19 cellular contexts compared by ENCODE assay signal in genomic region chr3:183212565-183212964, GRCh38. TPM values are rescaled to one million over a fixed set of nuclear protein-coding genes. Genes with fewer than 3 reads are reported as not detected.
DNase-seq lines count a peak whose midpoint lies in the region; ATAC-seq and TF ChIP-seq lines count a peak whose summit lies in the region.
"Had no signal": no experiment of that assay in that cellular context is flagged by ENCODE, and none has a peak within 500 bp of the region (broad histone marks: within the 10 kb centered on the region; RNA-seq: fewer than 3 reads in every experiment).

No MANE protein-coding gene starts in this region.

- H3K27ac Mint-ChIP-seq in activated CD8-positive, alpha-beta T cell treated with anti-CD3 and anti-CD28 coated beads for 36 hours: peak overlapping the region; percentile 94
- no peak overlapping the region for H3K27ac Mint-ChIP-seq in activated CD8-positive, alpha-beta T cell treated with anti-CD3 and anti-CD28 coated beads, Interleukin-2, amount 10 ng/mL, durations not matched to agents 7 days and 5 days
- H3K27ac Mint-ChIP-seq in activated T-helper 17 cell treated with anti-CD3 and anti-CD28 coated beads, Interleukin-2, amount 50 U/mL, for 72 hours: no peak overlapping the region
- H3K27ac Mint-ChIP-seq: natural killer cell treated with Interleukin-12 subunit alpha and Interleukin-12 subunit beta and Interleukin-15 and Interleukin-18, amount 100 ng/mL, for 72 hours had no signal

- WGBS in esophagus muscularis mucosa: 70% methylated on average over 7 of the region's 7 CpGs

- H3K9me3 Mint-ChIP-seq in activated CD8-positive, alpha-beta T cell treated with anti-CD3 and anti-CD28 coated beads for 36 hours: peaks cover 30% of the 10 kb centered on the region
- peaks cover 12% of the 10 kb centered on the region for H3K9me3 Mint-ChIP-seq in activated CD8-positive, alpha-beta T cell treated with anti-CD3 and anti-CD28 coated beads, Interleukin-2, amount 10 ng/mL, durations not matched to agents 7 days and 5 days (ENCODE audit: insufficient read depth)
- H3K9me3 Mint-ChIP-seq in activated T-helper 17 cell treated with anti-CD3 and anti-CD28 coated beads, Interleukin-2, amount 50 U/mL, for 72 hours: peaks cover 3% of the 10 kb centered on the region
- H3K9me3 Mint-ChIP-seq: natural killer cell treated with Interleukin-12 subunit alpha and Interleukin-12 subunit beta and Interleukin-15 and Interleukin-18, amount 100 ng/mL, for 72 hours had no signal

- intact Hi-C loops in activated CD8-positive, alpha-beta T cell treated with anti-CD3 and anti-CD28 coated beads for 36 hours (cut with micrococcal nuclease): no loop called here
- intact Hi-C loops in esophagus muscularis mucosa (cut with DNase I): no loop called here

- H3K9ac ChIP-seq in subcutaneous abdominal adipose tissue (ENCODE audit: low read length in 5 of 5): peak overlapping the region in 1 of 5 donors; percentile 25

- TF ChIP-seq CTCF in activated CD8-positive, alpha-beta T cell treated with anti-CD3 and anti-CD28 coated beads for 36 hours (IDR thresholded peaks at IDR 0.05): no peak
- TF ChIP-seq CTCF in esophagus muscularis mucosa (IDR thresholded peaks at IDR 0.05): no peak

- TF ChIP-seq POLR2A in esophagus muscularis mucosa (IDR thresholded peaks at IDR 0.05; ENCODE audit: low read depth): no peak

- H3K9me3 ChIP-seq in subcutaneous abdominal adipose tissue (ENCODE audit: control insufficient read depth in 5 of 5, low read length in 5 of 5) (no peaks in the 10 kb centered on the region), esophagus muscularis mucosa (no peaks in the 10 kb centered on the region)
- H3K9me3 ChIP-seq: adrenal gland, right lobe of liver, SJSA1 had no signal

- CTCF ChIA-PET in activated CD8-positive, alpha-beta T cell treated with anti-CD3 and anti-CD28 coated beads for 36 hours (lab: Charles Lee): interaction anchor here (0.9 kb wide), 3 partner anchors 9 to 170 kb away, joined by 3 to 4 read pairs (median 3); no protein-coding TSS in a partner anchor
- CTCF ChIA-PET in activated CD8-positive, alpha-beta T cell treated with anti-CD3 and anti-CD28 coated beads, Interleukin-2, amount 10 ng/mL, durations not matched to agents 7 days and 5 days (lab: Charles Lee): interaction anchor here (1.1 to 1.8 kb wide), 2 partner anchors 12 to 90 kb away, joined by 3 to 4 read pairs; no protein-coding TSS in a partner anchor

- no peak for DNase-seq in activated CD8-positive, alpha-beta T cell treated with anti-CD3 and anti-CD28 coated beads for 36 hours
- DNase-seq in activated CD8-positive, alpha-beta T cell treated with anti-CD3 and anti-CD28 coated beads, Interleukin-2, amount 10 ng/mL, durations not matched to agents 7 days and 5 days: no peak
- peak; percentile 96 for DNase-seq in SKM-1 (lab: John Stamatoyannopoulos, UW; ENCODE audit: unreplicated experiment)
- no peak for DNase-seq in NCI-H774 (lab: John Stamatoyannopoulos, UW)
- DNase-seq in esophagus muscularis mucosa (ENCODE audit: extremely low spot score): no peak
- DNase-seq: 8988T; activated CD8-positive, alpha-beta memory T cell treated with anti-CD3 and anti-CD28 coated beads, Interleukin-2, amount 50 U/mL, for 48 hours; IMR-90; NCI-H187; NCI-H69; right lobe of liver; WERI-Rb-1 had no signal

- POLR2A ChIA-PET in activated CD8-positive, alpha-beta T cell treated with anti-CD3 and anti-CD28 coated beads for 36 hours (lab: Charles Lee): interaction anchor here (1.8 kb wide), 1 partner anchor 73 kb away, joined by 6 read pairs; no protein-coding TSS in a partner anchor
- POLR2A ChIA-PET in activated CD8-positive, alpha-beta T cell treated with anti-CD3 and anti-CD28 coated beads, Interleukin-2, amount 10 ng/mL, durations not matched to agents 7 days and 5 days (lab: Charles Lee): no interaction called here

- no peak overlapping the region for H3K4me3 Mint-ChIP-seq in activated CD8-positive, alpha-beta T cell treated with anti-CD3 and anti-CD28 coated beads for 36 hours
- no peak overlapping the region for H3K4me3 Mint-ChIP-seq in activated CD8-positive, alpha-beta T cell treated with anti-CD3 and anti-CD28 coated beads, Interleukin-2, amount 10 ng/mL, durations not matched to agents 7 days and 5 days
- H3K4me3 Mint-ChIP-seq in activated T-helper 17 cell treated with anti-CD3 and anti-CD28 coated beads, Interleukin-2, amount 50 U/mL, for 72 hours: no peak overlapping the region
- H3K4me3 Mint-ChIP-seq: natural killer cell treated with Interleukin-12 subunit alpha and Interleukin-12 subunit beta and Interleukin-15 and Interleukin-18, amount 100 ng/mL, for 72 hours had no signal

- H3K4me1 ChIP-seq in subcutaneous abdominal adipose tissue (ENCODE audit: control insufficient read depth in 5 of 5, insufficient read depth in 5 of 5, low read length in 5 of 5): peaks cover 0 to 28% (median 14%) of the 10 kb centered on the region in 5 donors
- H3K4me1 ChIP-seq in esophagus muscularis mucosa: peaks cover 0 to 7% (median 0%) of the 10 kb centered on the region in 4 donors
- H3K4me1 ChIP-seq: SJSA1 had no signal

- H3K4me1 Mint-ChIP-seq in activated CD8-positive, alpha-beta T cell treated with anti-CD3 and anti-CD28 coated beads for 36 hours (ENCODE audit: low read depth): peaks cover 46% of the 10 kb centered on the region
- peaks cover 5% of the 10 kb centered on the region for H3K4me1 Mint-ChIP-seq in activated CD8-positive, alpha-beta T cell treated with anti-CD3 and anti-CD28 coated beads, Interleukin-2, amount 10 ng/mL, durations not matched to agents 7 days and 5 days (ENCODE audit: low read depth)
- H3K4me1 Mint-ChIP-seq in activated T-helper 17 cell treated with anti-CD3 and anti-CD28 coated beads, Interleukin-2, amount 50 U/mL, for 72 hours: peaks cover 14% of the 10 kb centered on the region

- H3K27me3 Mint-ChIP-seq in activated CD8-positive, alpha-beta T cell treated with anti-CD3 and anti-CD28 coated beads for 36 hours: no peaks in the 10 kb centered on the region
- no peaks in the 10 kb centered on the region for H3K27me3 Mint-ChIP-seq in activated CD8-positive, alpha-beta T cell treated with anti-CD3 and anti-CD28 coated beads, Interleukin-2, amount 10 ng/mL, durations not matched to agents 7 days and 5 days (ENCODE audit: low read depth)
- H3K27me3 Mint-ChIP-seq in activated T-helper 17 cell treated with anti-CD3 and anti-CD28 coated beads, Interleukin-2, amount 50 U/mL, for 72 hours: no peaks in the 10 kb centered on the region

- ATAC-seq in activated CD8-positive, alpha-beta T cell treated with anti-CD3 and anti-CD28 coated beads for 36 hours: no peak
- ATAC-seq in activated CD8-positive, alpha-beta T cell treated with anti-CD3 and anti-CD28 coated beads, Interleukin-2, amount 10 ng/mL, durations not matched to agents 7 days and 5 days: no peak
- ATAC-seq in activated T-helper 17 cell treated with anti-CD3 and anti-CD28 coated beads, Interleukin-2, amount 50 U/mL, for 72 hours (replicated peaks): no peak
- ATAC-seq: natural killer cell treated with Interleukin-12 subunit alpha and Interleukin-12 subunit beta and Interleukin-15 and Interleukin-18, amount 100 ng/mL, for 72 hours had no signal

- H3K4me3 ChIP-seq in subcutaneous abdominal adipose tissue (ENCODE audit: low read depth in 1 of 5, low read length in 5 of 5) (no peak overlapping the region), esophagus muscularis mucosa (no peak overlapping the region)
- H3K4me3 ChIP-seq: adrenal gland, coronary artery, right lobe of liver, SJSA1 had no signal

- peak overlapping the region; percentile 57 for H3K27ac ChIP-seq in layer of hippocampus (ENCODE audit: low read depth, low read length)
- H3K27ac ChIP-seq in subcutaneous abdominal adipose tissue (ENCODE audit: low read depth, low read length): peak overlapping the region; percentile 78
- peak overlapping the region in 1 of 4 donors; percentile 50 for H3K27ac ChIP-seq in esophagus muscularis mucosa (replicated peaks in 1 of 4)
- H3K27ac ChIP-seq: coronary artery, SJSA1, WERI-Rb-1 had no signal

- peaks cover 44% of the 10 kb centered on the region for H3K36me3 Mint-ChIP-seq in activated CD8-positive, alpha-beta T cell treated with anti-CD3 and anti-CD28 coated beads for 36 hours (ENCODE audit: low read depth)
- H3K36me3 Mint-ChIP-seq in activated CD8-positive, alpha-beta T cell treated with anti-CD3 and anti-CD28 coated beads, Interleukin-2, amount 10 ng/mL, durations not matched to agents 7 days and 5 days (ENCODE audit: low read depth): peaks cover 6% of the 10 kb centered on the region
- H3K36me3 Mint-ChIP-seq in activated T-helper 17 cell treated with anti-CD3 and anti-CD28 coated beads, Interleukin-2, amount 50 U/mL, for 72 hours (ENCODE audit: low read depth): peaks cover 60% of the 10 kb centered on the region
- H3K36me3 Mint-ChIP-seq: natural killer cell treated with Interleukin-12 subunit alpha and Interleukin-12 subunit beta and Interleukin-15 and Interleukin-18, amount 100 ng/mL, for 72 hours had no signal

- no peak for TF ChIP-seq EP300 in esophagus muscularis mucosa (IDR thresholded peaks at IDR 0.05)

- no peaks in the 10 kb centered on the region for H3K36me3 ChIP-seq in subcutaneous abdominal adipose tissue (ENCODE audit: control insufficient read depth in 5 of 5, insufficient read depth in 5 of 5, low read length in 5 of 5)
- H3K36me3 ChIP-seq in esophagus muscularis mucosa: no peaks in the 10 kb centered on the region
- H3K36me3 ChIP-seq: right lobe of liver, SJSA1, WERI-Rb-1 had no signal

- H3K27me3 ChIP-seq in layer of hippocampus (ENCODE audit: control insufficient read depth, insufficient read depth, low read length): no peaks in the 10 kb centered on the region
- H3K27me3 ChIP-seq in subcutaneous abdominal adipose tissue (ENCODE audit: control insufficient read depth in 5 of 5, insufficient read depth in 4 of 5, low read length in 5 of 5): peaks cover 0 to 3% (median 0%) of the 10 kb centered on the region in 5 donors
- H3K27me3 ChIP-seq in esophagus muscularis mucosa: no peaks in the 10 kb centered on the region
- H3K27me3 ChIP-seq: adrenal gland, right lobe of liver, SJSA1 had no signal

RNA-seq across cellular contexts. Expression of gene B3GNT5, which starts 40.5 kb away (rescaled TPM):
- total RNA-seq in activated CD8-positive, alpha-beta T cell treated with anti-CD3 and anti-CD28 coated beads for 36 hours: 10 to 100 TPM; 25.8 to 26.1 TPM
- 1 to 10 TPM in 1 of 2 experiments, under 1 TPM in 1; 0.86 to 1.4 TPM for total RNA-seq in activated CD8-positive, alpha-beta T cell treated with anti-CD3 and anti-CD28 coated beads, Interleukin-2, amount 10 ng/mL, durations not matched to agents 7 days and 5 days
- total RNA-seq in esophagus muscularis mucosa: 10 to 100 TPM in 1 of 4 donors, 1 to 10 TPM in 3; 2.1 to 11.3 (median 5.2) TPM
- 1 to 10 TPM; 1.4 to 7.1 TPM for total RNA-seq in activated T-helper 17 cell treated with anti-CD3 and anti-CD28 coated beads, Interleukin-2, amount 50 U/mL, for 72 hours

RNA-seq across cellular contexts. Expression of gene LAMP3, which starts 50.0 kb away (rescaled TPM):
- total RNA-seq in activated CD8-positive, alpha-beta T cell treated with anti-CD3 and anti-CD28 coated beads for 36 hours: 1 to 10 TPM; 8.5 to 9.0 TPM
- total RNA-seq in activated CD8-positive, alpha-beta T cell treated with anti-CD3 and anti-CD28 coated beads, Interleukin-2, amount 10 ng/mL, durations not matched to agents 7 days and 5 days: 10 to 100 TPM; 14.3 to 15.2 TPM
- total RNA-seq in esophagus muscularis mucosa: under 1 TPM in 3 of 4 donors, not detected in 1; under 0.01 to 0.40 (median 0.32) TPM
- total RNA-seq in activated T-helper 17 cell treated with anti-CD3 and anti-CD28 coated beads, Interleukin-2, amount 50 U/mL, for 72 hours: 1 to 10 TPM; 2.9 to 4.8 TPM
- total RNA-seq: IMR-90, SJSA1 had no signal
